ENCODE assay signal across 2 cellular contexts in the genomic region with DNA sequence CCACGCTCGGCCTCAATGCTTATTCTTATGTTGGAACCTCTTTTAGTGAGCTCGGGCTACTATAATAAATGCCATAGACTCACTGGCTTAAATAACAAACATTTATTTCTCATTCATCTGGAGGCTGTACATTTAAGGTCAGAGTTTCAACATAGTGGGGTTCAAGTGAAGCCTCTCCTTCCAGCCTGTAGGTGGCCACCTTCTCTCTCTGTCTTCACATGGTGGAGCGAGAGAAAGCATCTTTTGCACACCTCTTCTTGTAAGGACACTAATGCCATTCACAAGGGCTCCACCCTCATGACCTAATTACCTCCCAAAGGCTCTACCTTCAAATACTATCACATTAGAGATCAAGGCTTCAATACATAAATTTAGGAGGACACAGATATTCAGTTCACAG.
TF ChIP-seq lines count a peak whose summit lies in the region.

No MANE protein-coding gene starts in this region.

TF ChIP-seq in GM23338, 12 proteins besides CTCF, POLR2A, EP300 and RAD21 (continued from another document):
- TF ChIP-seq, protein P1, sequence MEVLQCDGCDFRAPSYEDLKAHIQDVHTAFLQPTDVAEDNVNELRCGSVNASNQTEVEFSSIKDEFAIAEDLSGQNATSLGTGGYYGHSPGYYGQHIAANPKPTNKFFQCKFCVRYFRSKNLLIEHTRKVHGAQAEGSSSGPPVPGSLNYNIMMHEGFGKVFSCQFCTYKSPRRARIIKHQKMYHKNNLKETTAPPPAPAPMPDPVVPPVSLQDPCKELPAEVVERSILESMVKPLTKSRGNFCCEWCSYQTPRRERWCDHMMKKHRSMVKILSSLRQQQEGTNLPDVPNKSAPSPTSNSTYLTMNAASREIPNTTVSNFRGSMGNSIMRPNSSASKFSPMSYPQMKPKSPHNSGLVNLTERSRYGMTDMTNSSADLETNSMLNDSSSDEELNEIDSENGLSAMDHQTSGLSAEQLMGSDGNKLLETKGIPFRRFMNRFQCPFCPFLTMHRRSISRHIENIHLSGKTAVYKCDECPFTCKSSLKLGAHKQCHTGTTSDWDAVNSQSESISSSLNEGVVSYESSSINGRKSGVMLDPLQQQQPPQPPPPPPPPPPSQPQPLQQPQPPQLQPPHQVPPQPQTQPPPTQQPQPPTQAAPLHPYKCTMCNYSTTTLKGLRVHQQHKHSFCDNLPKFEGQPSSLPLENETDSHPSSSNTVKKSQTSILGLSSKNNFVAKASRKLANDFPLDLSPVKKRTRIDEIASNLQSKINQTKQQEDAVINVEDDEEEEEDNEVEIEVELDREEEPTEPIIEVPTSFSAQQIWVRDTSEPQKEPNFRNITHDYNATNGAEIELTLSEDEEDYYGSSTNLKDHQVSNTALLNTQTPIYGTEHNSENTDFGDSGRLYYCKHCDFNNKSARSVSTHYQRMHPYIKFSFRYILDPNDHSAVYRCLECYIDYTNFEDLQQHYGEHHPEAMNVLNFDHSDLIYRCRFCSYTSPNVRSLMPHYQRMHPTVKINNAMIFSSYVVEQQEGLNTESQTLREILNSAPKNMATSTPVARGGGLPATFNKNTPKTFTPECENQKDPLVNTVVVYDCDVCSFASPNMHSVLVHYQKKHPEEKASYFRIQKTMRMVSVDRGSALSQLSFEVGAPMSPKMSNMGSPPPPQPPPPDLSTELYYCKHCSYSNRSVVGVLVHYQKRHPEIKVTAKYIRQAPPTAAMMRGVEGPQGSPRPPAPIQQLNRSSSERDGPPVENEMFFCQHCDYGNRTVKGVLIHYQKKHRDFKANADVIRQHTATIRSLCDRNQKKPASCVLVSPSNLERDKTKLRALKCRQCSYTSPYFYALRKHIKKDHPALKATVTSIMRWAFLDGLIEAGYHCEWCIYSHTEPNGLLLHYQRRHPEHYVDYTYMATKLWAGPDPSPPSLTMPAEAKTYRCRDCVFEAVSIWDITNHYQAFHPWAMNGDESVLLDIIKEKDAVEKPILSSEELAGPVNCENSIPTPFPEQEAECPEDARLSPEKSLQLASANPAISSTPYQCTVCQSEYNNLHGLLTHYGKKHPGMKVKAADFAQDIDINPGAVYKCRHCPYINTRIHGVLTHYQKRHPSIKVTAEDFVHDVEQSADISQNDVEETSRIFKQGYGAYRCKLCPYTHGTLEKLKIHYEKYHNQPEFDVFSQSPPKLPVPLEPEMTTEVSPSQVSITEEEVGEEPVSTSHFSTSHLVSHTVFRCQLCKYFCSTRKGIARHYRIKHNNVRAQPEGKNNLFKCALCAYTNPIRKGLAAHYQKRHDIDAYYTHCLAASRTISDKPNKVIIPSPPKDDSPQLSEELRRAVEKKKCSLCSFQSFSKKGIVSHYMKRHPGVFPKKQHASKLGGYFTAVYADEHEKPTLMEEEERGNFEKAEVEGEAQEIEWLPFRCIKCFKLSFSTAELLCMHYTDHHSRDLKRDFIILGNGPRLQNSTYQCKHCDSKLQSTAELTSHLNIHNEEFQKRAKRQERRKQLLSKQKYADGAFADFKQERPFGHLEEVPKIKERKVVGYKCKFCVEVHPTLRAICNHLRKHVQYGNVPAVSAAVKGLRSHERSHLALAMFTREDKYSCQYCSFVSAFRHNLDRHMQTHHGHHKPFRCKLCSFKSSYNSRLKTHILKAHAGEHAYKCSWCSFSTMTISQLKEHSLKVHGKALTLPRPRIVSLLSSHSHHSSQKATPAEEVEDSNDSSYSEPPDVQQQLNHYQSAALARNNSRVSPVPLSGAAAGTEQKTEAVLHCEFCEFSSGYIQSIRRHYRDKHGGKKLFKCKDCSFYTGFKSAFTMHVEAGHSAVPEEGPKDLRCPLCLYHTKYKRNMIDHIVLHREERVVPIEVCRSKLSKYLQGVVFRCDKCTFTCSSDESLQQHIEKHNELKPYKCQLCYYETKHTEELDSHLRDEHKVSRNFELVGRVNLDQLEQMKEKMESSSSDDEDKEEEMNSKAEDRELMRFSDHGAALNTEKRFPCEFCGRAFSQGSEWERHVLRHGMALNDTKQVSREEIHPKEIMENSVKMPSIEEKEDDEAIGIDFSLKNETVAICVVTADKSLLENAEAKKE (CRISPR knock-in tag; IDR thresholded peaks at IDR 0.05), result no peak
- TF ChIP-seq EZH2phosphoT487 (IDR thresholded peaks at IDR 0.05; ENCODE audit: unreplicated experiment), result no peak

TF ChIP-seq in GM12878, 131 proteins besides CTCF, POLR2A, EP300 and RAD21 (continued from another document):
- TF ChIP-seq, protein P2, sequence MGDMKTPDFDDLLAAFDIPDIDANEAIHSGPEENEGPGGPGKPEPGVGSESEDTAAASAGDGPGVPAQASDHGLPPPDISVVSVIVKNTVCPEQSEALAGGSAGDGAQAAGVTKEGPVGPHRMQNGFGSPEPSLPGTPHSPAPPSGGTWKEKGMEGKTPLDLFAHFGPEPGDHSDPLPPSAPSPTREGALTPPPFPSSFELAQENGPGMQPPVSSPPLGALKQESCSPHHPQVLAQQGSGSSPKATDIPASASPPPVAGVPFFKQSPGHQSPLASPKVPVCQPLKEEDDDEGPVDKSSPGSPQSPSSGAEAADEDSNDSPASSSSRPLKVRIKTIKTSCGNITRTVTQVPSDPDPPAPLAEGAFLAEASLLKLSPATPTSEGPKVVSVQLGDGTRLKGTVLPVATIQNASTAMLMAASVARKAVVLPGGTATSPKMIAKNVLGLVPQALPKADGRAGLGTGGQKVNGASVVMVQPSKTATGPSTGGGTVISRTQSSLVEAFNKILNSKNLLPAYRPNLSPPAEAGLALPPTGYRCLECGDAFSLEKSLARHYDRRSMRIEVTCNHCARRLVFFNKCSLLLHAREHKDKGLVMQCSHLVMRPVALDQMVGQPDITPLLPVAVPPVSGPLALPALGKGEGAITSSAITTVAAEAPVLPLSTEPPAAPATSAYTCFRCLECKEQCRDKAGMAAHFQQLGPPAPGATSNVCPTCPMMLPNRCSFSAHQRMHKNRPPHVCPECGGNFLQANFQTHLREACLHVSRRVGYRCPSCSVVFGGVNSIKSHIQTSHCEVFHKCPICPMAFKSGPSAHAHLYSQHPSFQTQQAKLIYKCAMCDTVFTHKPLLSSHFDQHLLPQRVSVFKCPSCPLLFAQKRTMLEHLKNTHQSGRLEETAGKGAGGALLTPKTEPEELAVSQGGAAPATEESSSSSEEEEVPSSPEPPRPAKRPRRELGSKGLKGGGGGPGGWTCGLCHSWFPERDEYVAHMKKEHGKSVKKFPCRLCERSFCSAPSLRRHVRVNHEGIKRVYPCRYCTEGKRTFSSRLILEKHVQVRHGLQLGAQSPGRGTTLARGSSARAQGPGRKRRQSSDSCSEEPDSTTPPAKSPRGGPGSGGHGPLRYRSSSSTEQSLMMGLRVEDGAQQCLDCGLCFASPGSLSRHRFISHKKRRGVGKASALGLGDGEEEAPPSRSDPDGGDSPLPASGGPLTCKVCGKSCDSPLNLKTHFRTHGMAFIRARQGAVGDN (IDR thresholded peaks at IDR 0.05), result no peak
- TF ChIP-seq, protein P3, sequence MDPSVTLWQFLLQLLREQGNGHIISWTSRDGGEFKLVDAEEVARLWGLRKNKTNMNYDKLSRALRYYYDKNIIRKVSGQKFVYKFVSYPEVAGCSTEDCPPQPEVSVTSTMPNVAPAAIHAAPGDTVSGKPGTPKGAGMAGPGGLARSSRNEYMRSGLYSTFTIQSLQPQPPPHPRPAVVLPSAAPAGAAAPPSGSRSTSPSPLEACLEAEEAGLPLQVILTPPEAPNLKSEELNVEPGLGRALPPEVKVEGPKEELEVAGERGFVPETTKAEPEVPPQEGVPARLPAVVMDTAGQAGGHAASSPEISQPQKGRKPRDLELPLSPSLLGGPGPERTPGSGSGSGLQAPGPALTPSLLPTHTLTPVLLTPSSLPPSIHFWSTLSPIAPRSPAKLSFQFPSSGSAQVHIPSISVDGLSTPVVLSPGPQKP (IDR thresholded peaks at IDR 0.05; ENCODE audit: low read depth, low read length), result no peak
- no peak for TF ChIP-seq ZBED1 (IDR thresholded peaks at IDR 0.05; ENCODE audit: borderline replicate concordance)
- no peak for TF ChIP-seq IRF4 (IDR thresholded peaks at IDR 0.05; ENCODE audit: low read depth, low read length)
- no peak for TF ChIP-seq CHD1 (IDR thresholded peaks at IDR 0.05; ENCODE audit: low read depth, low read length)
- TF ChIP-seq, protein P4, sequence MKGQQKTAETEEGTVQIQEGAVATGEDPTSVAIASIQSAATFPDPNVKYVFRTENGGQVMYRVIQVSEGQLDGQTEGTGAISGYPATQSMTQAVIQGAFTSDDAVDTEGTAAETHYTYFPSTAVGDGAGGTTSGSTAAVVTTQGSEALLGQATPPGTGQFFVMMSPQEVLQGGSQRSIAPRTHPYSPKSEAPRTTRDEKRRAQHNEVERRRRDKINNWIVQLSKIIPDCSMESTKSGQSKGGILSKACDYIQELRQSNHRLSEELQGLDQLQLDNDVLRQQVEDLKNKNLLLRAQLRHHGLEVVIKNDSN (IDR thresholded peaks at IDR 0.05; ENCODE audit: borderline replicate concordance, extremely low read length, insufficient read depth, low read depth, low read length), result no peak
- TF ChIP-seq, protein P5, sequence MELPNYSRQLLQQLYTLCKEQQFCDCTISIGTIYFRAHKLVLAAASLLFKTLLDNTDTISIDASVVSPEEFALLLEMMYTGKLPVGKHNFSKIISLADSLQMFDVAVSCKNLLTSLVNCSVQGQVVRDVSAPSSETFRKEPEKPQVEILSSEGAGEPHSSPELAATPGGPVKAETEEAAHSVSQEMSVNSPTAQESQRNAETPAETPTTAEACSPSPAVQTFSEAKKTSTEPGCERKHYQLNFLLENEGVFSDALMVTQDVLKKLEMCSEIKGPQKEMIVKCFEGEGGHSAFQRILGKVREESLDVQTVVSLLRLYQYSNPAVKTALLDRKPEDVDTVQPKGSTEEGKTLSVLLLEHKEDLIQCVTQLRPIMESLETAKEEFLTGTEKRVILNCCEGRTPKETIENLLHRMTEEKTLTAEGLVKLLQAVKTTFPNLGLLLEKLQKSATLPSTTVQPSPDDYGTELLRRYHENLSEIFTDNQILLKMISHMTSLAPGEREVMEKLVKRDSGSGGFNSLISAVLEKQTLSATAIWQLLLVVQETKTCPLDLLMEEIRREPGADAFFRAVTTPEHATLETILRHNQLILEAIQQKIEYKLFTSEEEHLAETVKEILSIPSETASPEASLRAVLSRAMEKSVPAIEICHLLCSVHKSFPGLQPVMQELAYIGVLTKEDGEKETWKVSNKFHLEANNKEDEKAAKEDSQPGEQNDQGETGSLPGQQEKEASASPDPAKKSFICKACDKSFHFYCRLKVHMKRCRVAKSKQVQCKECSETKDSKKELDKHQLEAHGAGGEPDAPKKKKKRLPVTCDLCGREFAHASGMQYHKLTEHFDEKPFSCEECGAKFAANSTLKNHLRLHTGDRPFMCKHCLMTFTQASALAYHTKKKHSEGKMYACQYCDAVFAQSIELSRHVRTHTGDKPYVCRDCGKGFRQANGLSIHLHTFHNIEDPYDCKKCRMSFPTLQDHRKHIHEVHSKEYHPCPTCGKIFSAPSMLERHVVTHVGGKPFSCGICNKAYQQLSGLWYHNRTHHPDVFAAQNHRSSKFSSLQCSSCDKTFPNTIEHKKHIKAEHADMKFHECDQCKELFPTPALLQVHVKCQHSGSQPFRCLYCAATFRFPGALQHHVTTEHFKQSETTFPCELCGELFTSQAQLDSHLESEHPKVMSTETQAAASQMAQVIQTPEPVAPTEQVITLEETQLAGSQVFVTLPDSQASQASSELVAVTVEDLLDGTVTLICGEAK (IDR thresholded peaks at IDR 0.05; ENCODE audit: borderline replicate concordance), result no peak
- TF ChIP-seq NR2C2 (IDR thresholded peaks at IDR 0.05; ENCODE audit: borderline replicate concordance, control insufficient read depth, insufficient read length, low read depth), result no peak
- no peak for TF ChIP-seq KAT2A (conservative IDR thresholded peaks at IDR 0.05; ENCODE audit: control insufficient read depth, low read depth, low read length)
